Comparison of ENCODE assay signal across 1 cellular context in the genomic region with DNA sequence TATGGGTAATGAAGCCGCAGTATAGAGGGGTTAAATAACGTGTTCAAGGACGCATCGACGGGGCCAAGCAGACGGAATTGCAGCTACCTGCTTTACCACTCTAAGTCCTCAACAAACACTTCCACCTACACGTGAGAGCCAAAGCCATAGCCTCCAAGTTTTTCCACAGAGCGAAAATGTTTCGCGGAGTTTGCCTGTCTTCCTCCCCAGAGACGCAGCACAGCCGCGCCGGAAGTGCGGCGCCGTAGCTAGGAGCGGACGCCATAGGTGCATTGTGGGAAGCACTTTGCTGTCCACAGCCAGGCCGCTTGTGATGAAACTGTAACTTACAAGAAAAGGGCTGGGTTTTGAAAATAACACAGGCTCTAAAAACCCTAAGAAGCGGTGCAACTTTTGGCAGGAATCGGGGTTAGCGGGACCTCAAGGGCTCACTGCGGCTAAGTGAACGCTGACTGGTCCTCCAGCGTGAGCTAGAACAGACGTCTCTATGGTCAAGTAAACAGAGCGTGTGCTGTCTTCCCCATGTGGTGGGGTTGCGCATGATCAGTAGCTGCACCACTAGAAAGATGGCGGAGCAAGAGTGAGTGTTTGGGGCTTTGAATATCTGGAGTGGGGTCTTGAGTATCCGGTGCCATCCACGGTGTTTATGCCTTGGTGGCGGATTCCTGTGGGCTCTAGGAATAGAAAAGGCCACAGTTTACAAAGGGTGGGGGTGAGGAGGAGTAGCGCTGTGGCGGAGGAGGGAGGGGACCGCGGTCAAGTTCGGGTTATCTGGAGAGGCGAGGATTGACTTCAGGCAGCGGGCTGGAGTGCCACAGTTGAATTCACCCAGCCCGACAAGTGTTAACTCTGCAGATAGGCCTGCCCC.
TF ChIP-seq lines count a peak whose summit lies in the region.

A gene (plus strand): TSS at position 245 of the 868 bp plus-strand sequence. CDS start 295 bp downstream, at position 540.

TF ChIP-seq in SK-N-SH, 30 proteins besides CTCF, POLR2A, EP300 and RAD21 (continued from another document):
- TF ChIP-seq, protein P1, sequence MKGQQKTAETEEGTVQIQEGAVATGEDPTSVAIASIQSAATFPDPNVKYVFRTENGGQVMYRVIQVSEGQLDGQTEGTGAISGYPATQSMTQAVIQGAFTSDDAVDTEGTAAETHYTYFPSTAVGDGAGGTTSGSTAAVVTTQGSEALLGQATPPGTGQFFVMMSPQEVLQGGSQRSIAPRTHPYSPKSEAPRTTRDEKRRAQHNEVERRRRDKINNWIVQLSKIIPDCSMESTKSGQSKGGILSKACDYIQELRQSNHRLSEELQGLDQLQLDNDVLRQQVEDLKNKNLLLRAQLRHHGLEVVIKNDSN (IDR thresholded peaks at IDR 0.05; ENCODE audit: borderline replicate concordance, low read depth): peak; percentile 75; the same call in 1 of the 2 replicates
- TF ChIP-seq CHD2 (IDR thresholded peaks at IDR 0.05; ENCODE audit: low read length, partially characterized antibody) (no peak), EZH2phosphoT487 (IDR thresholded peaks at IDR 0.05; ENCODE audit: borderline replicate concordance, low read depth) (no peak), GATA2 (CRISPR knock-in tag; IDR thresholded peaks at IDR 0.05) (no peak), TCF12 (IDR thresholded peaks at IDR 0.05) (no peak), FOXJ3 (CRISPR knock-in tag; IDR thresholded peaks at IDR 0.05) (peak; percentile 84), POLR2AphosphoS5 (IDR thresholded peaks at IDR 0.05; ENCODE audit: low read depth, low read length) (peak; percentile 93), SMC3 (IDR thresholded peaks at IDR 0.05; ENCODE audit: low read depth, low read length) (no peak), RCOR1 (IDR thresholded peaks at IDR 0.05; ENCODE audit: low read length) (no peak), FOSL2 (IDR thresholded peaks at IDR 0.05; ENCODE audit: borderline replicate concordance, low read depth) (no peak), MEF2A (IDR thresholded peaks at IDR 0.05; ENCODE audit: borderline replicate concordance, low read depth) (no peak), NRF1 (IDR thresholded peaks at IDR 0.05; ENCODE audit: low read depth, low read length) (peak; percentile 77), YY1 (IDR thresholded peaks at IDR 0.05; ENCODE audit: low read depth) (peak; percentile 93), TAF1 (IDR thresholded peaks at IDR 0.05; ENCODE audit: borderline replicate concordance, low read depth, low read length) (peak; percentile 94), ELF1 (IDR thresholded peaks at IDR 0.05) (peak; percentile 77), FOXM1 (IDR thresholded peaks at IDR 0.05; ENCODE audit: low read depth) (no peak), TEAD4 (IDR thresholded peaks at IDR 0.05; ENCODE audit: borderline replicate concordance, insufficient read depth) (no peak), NFIC (IDR thresholded peaks at IDR 0.05; ENCODE audit: borderline replicate concordance) (no peak)
- TF ChIP-seq, protein P2, sequence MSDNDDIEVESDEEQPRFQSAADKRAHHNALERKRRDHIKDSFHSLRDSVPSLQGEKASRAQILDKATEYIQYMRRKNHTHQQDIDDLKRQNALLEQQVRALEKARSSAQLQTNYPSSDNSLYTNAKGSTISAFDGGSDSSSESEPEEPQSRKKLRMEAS (IDR thresholded peaks at IDR 0.05; ENCODE audit: low read depth): peak; percentile 74
- TF ChIP-seq, protein P3, sequence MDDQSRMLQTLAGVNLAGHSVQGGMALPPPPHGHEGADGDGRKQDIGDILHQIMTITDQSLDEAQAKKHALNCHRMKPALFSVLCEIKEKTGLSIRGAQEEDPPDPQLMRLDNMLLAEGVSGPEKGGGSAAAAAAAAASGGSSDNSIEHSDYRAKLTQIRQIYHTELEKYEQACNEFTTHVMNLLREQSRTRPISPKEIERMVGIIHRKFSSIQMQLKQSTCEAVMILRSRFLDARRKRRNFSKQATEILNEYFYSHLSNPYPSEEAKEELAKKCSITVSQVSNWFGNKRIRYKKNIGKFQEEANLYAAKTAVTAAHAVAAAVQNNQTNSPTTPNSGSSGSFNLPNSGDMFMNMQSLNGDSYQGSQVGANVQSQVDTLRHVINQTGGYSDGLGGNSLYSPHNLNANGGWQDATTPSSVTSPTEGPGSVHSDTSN (IDR thresholded peaks at IDR 0.05): no peak
- TF ChIP-seq, protein P4, sequence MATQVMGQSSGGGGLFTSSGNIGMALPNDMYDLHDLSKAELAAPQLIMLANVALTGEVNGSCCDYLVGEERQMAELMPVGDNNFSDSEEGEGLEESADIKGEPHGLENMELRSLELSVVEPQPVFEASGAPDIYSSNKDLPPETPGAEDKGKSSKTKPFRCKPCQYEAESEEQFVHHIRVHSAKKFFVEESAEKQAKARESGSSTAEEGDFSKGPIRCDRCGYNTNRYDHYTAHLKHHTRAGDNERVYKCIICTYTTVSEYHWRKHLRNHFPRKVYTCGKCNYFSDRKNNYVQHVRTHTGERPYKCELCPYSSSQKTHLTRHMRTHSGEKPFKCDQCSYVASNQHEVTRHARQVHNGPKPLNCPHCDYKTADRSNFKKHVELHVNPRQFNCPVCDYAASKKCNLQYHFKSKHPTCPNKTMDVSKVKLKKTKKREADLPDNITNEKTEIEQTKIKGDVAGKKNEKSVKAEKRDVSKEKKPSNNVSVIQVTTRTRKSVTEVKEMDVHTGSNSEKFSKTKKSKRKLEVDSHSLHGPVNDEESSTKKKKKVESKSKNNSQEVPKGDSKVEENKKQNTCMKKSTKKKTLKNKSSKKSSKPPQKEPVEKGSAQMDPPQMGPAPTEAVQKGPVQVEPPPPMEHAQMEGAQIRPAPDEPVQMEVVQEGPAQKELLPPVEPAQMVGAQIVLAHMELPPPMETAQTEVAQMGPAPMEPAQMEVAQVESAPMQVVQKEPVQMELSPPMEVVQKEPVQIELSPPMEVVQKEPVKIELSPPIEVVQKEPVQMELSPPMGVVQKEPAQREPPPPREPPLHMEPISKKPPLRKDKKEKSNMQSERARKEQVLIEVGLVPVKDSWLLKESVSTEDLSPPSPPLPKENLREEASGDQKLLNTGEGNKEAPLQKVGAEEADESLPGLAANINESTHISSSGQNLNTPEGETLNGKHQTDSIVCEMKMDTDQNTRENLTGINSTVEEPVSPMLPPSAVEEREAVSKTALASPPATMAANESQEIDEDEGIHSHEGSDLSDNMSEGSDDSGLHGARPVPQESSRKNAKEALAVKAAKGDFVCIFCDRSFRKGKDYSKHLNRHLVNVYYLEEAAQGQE (IDR thresholded peaks at IDR 0.05; ENCODE audit: low read depth, low read length): peak; percentile 48
